ENCODE assay signal across 9 cellular contexts in the genomic region with DNA sequence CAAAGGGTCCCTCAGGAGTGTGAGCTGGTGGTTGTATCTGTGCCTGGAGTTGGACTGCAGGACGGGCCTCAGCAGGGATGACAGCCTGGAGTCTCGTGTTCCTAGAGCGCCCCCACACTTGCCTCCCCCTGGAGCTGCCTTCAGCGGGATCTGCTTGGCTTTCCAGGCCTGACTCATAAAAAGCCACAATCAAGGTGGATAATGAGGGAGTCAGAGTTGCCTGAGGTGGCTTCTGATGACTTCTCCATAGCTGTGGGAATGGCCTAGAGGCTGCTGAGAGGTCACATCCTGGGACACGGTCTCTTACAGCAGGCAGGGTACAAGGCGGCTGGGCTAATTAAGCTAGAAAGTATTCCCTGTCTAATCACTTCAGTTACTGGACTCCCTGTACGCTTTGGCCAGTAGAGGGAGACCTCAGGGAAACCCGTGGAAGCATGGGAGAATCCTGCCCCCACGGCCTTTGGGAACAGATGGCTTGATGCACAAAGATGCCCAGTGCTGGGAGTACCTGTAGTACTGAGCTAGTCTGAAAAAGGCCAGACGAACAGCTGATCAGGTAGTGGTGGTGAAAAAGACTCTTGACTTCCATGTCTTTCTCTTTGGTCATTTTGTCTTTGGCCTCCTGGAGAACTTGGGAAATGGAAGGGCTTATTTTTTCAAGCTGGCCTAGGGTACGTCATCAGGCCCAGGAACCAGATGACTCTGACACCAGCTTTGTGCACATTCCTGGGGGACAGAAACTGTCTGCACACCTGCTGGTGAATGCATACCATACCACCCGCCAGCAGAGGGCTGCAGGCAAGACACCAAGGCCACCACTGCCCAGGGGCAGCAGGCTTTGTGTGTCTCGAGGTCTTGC. TPM values are rescaled to one million over a fixed set of nuclear protein-coding genes. Genes with fewer than 3 reads are reported as not detected.
DNase-seq lines count a peak whose midpoint lies in the region; ATAC-seq and TF ChIP-seq lines count a peak whose summit lies in the region.
"Had no signal": no experiment of that assay in that cellular context is flagged by ENCODE, and none has a peak within 500 bp of the region (broad histone marks: within the 10 kb centered on the region; RNA-seq: fewer than 3 reads in every experiment).

No MANE protein-coding gene starts in this region.

- no peak overlapping the region for H3K27ac ChIP-seq in spleen
- H3K27ac ChIP-seq: thoracic aorta had no signal

- ATAC-seq in GM21360 (IDR thresholded peaks at IDR 0.05; ENCODE audit: unreplicated experiment), result peak; percentile 49
- no peak for ATAC-seq in GM21619 (IDR thresholded peaks at IDR 0.05; ENCODE audit: unreplicated experiment)

- H3K36me3 ChIP-seq in spleen, result no peaks in the 10 kb centered on the region
- H3K36me3 ChIP-seq: thoracic aorta had no signal

- TF ChIP-seq CTCF in epithelial cell of esophagus (IDR thresholded peaks at IDR 0.05; ENCODE audit: insufficient read depth, low read depth, low read length, missing control alignments), result peak; percentile 68
- peak in 1 of 11 experiments; percentile 15 for TF ChIP-seq CTCF in spleen (IDR thresholded peaks at IDR 0.05 in 8 of 11, conservative IDR thresholded peaks at IDR 0.05 in 3 of 11)

- intact Hi-C loops in spleen (cut with DNase I; ENCODE audit: low total_unique reads), result no loop called here

- H3K4me1 ChIP-seq in spleen, result no peaks in the 10 kb centered on the region

- DNase-seq in DMS 273 treated with DMSO at 0.1 percent for 48 hours (lab: John Stamatoyannopoulos, UW) (peak; percentile 71), OCI-M1 (lab: John Stamatoyannopoulos, UW) (peak; percentile 52), epithelial cell of esophagus (ENCODE audit: low read depth) (peak; percentile 51), retina (peak; percentile 40), medulla oblongata (ENCODE audit: extremely low spot score) (no peak), spleen (no peak)

- WGBS in spleen, 5 donors, result 67 to 77% (median 70%) methylated on average over 9 to 13 of the region's 13 CpGs

- H3K4me3 ChIP-seq in epithelial cell of esophagus (ENCODE audit: low read length), result no peak overlapping the region
- no peak overlapping the region for H3K4me3 ChIP-seq in spleen
- H3K4me3 ChIP-seq: thoracic aorta had no signal

- no peak for TF ChIP-seq POLR2A in spleen (IDR thresholded peaks at IDR 0.05)

- no peaks in the 10 kb centered on the region for H3K9me3 ChIP-seq in spleen
- H3K9me3 ChIP-seq: thoracic aorta had no signal

- peaks cover 0 to 14% (median 0%) of the 10 kb centered on the region in 7 donors for H3K27me3 ChIP-seq in spleen (replicated peaks in 1 of 7)

RNA-seq across cellular contexts. Expression of a gene that starts 16.1 kb away (rescaled TPM):
- not detected for total RNA-seq in spleen
- polyA plus RNA-seq in spleen, result under 1 TPM in 2 of 3 donors, not detected in 1; under 0.01 to 0.03 TPM

Comparison
In these comparisons a context has a peak if more than half of its experiments do, and no peak if none do; other contexts are left out.
1. DNase-seq: peak in DMS 273 treated with DMSO at 0.1 percent for 48 hours (single experiment), OCI-M1 (single experiment), epithelial cell of esophagus (single experiment) and retina (single experiment); none in medulla oblongata (single experiment) and spleen (single experiment).